In genomic region chr11:133399855-133400625, GRCh38 we compare ENCODE assay signal across 14 cellular contexts.
DNase-seq lines count a peak whose midpoint lies in the region; ATAC-seq and TF ChIP-seq lines count a peak whose summit lies in the region.
"Had no signal": no experiment of that assay in that cellular context is flagged by ENCODE, and none has a peak within 500 bp of the region (broad histone marks: within the 10 kb centered on the region; RNA-seq: fewer than 3 reads in every experiment).

No MANE protein-coding gene starts in this region.

- DNase-seq in Right ventricle myocardium superior (no peak), left cardiac atrium (no peak), astrocyte of the hippocampus (ENCODE audit: low read depth, low spot score) (peak; percentile 39), lung (ENCODE audit: low spot score) (no peak), upper lobe of right lung (no peak), SW480 (ENCODE audit: low spot score) (no peak)
- DNase-seq: 8988T; AML-193; CD4-positive, CD25-positive, alpha-beta regulatory T cell; DMS53; GOT3; H9 had no signal

- no peaks in the 10 kb centered on the region for H3K27me3 ChIP-seq in lung (ENCODE audit: control insufficient read depth, insufficient read depth)
- no peaks in the 10 kb centered on the region for H3K27me3 ChIP-seq in upper lobe of right lung
- H3K27me3 ChIP-seq: BLaER1 treated with 17β-estradiol and CSF1 and Interleukin-3, amounts not matched to agents 10 nM and 100 nM had no signal

- WGBS in lung, 2 donors = 66 to 82% methylated on average over 7 of the region's 7 CpGs

- H3K9me3 ChIP-seq in lung (ENCODE audit: control insufficient read depth in 2 of 2, insufficient read depth in 1 of 2, low read length in 1 of 2) (peaks cover 0 to 2% of the 10 kb centered on the region in 2 donors), upper lobe of right lung (no peaks in the 10 kb centered on the region)

- no peak overlapping the region for H3K4me3 ChIP-seq in lung
- H3K4me3 ChIP-seq in upper lobe of right lung = no peak overlapping the region
- H3K4me3 ChIP-seq: BLaER1 treated with 17β-estradiol and CSF1 and Interleukin-3, amounts not matched to agents 10 nM and 100 nM had no signal

- H3K4me1 ChIP-seq in lung (ENCODE audit: control insufficient read depth in 2 of 2, insufficient read depth in 2 of 2, low read length in 2 of 2) (peaks cover 3 to 12% of the 10 kb centered on the region in 2 donors), upper lobe of right lung (peaks cover 7% of the 10 kb centered on the region)

- H3K27ac ChIP-seq in lung (ENCODE audit: low read depth in 1 of 2, low read length in 1 of 2) (no peak overlapping the region), upper lobe of right lung (no peak overlapping the region)
- H3K27ac ChIP-seq: BLaER1 treated with 17β-estradiol and CSF1 and Interleukin-3, amounts not matched to agents 10 nM and 100 nM had no signal

- TF ChIP-seq CTCF in lung (IDR thresholded peaks at IDR 0.05; ENCODE audit: control extremely low read depth, extremely low read depth) (no peak), upper lobe of right lung (IDR thresholded peaks at IDR 0.05) (no peak)

- intact Hi-C loops in Right ventricle myocardium superior (cut with DNase I) = no loop called here
- intact Hi-C loops in left cardiac atrium (cut with DNase I) = no loop called here
- intact Hi-C loops in upper lobe of right lung (cut with DNase I) = no loop called here

- ATAC-seq in Right ventricle myocardium superior (ENCODE audit: poor library complexity) (peak; percentile 22), left cardiac atrium (no peak), lung (ENCODE audit: insufficient read depth, low FRiP score) (peak; percentile 53), upper lobe of right lung (peak; percentile 78), GM19035 (IDR thresholded peaks at IDR 0.05; ENCODE audit: unreplicated experiment) (no peak)

- H3K36me3 ChIP-seq in lung (ENCODE audit: control insufficient read depth in 2 of 2, insufficient read depth in 2 of 2, low read length in 2 of 2) = no peaks in the 10 kb centered on the region
- no peaks in the 10 kb centered on the region for H3K36me3 ChIP-seq in upper lobe of right lung
- H3K36me3 ChIP-seq: BLaER1 treated with 17β-estradiol and CSF1 and Interleukin-3, amounts not matched to agents 10 nM and 100 nM had no signal

Comparison
In these comparisons a context has a peak if more than half of its experiments do, and no peak if none do; other contexts are left out.
1. ATAC-seq: peak in Right ventricle myocardium superior (single experiment), lung (single experiment) and upper lobe of right lung (single experiment); none in left cardiac atrium (0 of 2) and GM19035 (single experiment).